Comparison of ENCODE assay signal across 8 cellular contexts in the genomic region with DNA sequence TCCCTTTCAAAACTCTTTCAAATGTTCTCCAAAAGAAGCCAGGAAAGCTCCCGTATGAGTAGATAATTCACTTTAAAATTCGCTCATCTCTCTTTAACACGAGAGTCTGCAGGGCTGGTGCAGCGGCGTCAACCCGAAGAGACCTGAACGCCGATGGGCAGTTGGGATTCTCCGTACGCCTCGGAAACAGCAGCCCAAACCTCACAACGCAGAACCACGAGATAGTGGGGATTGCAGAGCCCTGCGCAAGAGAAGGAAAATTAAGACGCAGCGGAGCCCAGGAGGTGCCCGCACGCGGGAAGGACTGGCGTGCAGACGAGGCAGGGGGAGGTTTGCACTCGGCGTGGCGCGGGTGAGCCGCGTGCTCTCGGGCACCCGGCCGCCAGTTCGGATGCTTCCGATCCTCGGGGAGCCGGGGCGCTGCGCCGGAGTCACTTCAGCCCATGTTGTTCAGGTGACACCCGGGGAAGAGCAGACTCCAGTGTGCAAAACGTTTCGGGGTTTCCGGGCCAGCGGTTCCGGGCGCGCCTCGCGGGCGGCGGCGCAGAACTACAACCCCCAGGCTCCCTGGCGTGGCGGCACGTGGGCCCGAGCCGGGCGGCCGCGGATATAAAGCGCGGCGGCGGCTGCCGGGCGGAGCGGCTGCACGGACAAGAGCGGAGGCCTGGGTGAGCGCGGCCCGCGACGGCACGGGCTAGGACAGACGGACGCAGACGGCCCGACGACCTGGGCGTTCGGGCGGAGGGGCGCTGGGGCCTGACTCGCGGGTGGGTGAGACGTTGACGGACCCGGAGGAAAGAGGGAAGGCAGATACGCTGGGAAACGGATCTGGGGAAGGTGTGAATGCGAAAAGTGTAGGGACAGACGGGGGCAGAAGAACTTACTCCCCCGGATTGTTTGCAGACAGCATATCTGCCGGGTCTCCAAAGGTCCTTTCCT. TPM values are rescaled to one million over a fixed set of nuclear protein-coding genes. Genes with fewer than 3 reads are reported as not detected.
DNase-seq lines count a peak whose midpoint lies in the region; ATAC-seq, FAIRE-seq and TF ChIP-seq lines count a peak whose summit lies in the region.

Gene NPL (plus strand): TSS at position 636 of the 939 bp plus-strand sequence. CDS start 4,599 bp downstream, outside the sequence.

- peak within 1 kb of the TSS; percentile 86 for H3K14ac ChIP-seq in H9 (ENCODE audit: insufficient read depth, low read length)

- H2BK5ac ChIP-seq in H9 (ENCODE audit: insufficient read length, low read length): no peak within 1 kb of the TSS

- peaks cover 8% of the 10 kb centered on the region for H3K23me2 ChIP-seq in H9 (ENCODE audit: insufficient read length, low read depth, low read length, poor library complexity, severe bottlenecking)

- H2AFZ ChIP-seq in H9 (ENCODE audit: low read length) (no peak within 1 kb of the TSS), MM.1S (ENCODE audit: low read length) (peak within 1 kb of the TSS; percentile 90)

- WGBS in H9 (ENCODE audit: extremely low coverage, insufficient read length, low lambda C conversion rate): no CpG with 5 or more reads among the region's 93 CpGs
- 1% methylated on average over 87 to 93 of the region's 93 CpGs for WGBS in pancreas, 2 donors

- H3K4me3 ChIP-seq in MM.1S (ENCODE audit: low read length): peak within 1 kb of the TSS; percentile 68
- H3K4me3 ChIP-seq in pancreas: peak within 1 kb of the TSS; percentile 26 to 63 (median 49)
- peak within 1 kb of the TSS; percentile 64 to 76 for H3K4me3 ChIP-seq in tibial artery

- no peak for FAIRE-seq in pancreas (lab: Jason Lieb, UNC)

- H3K4me1 ChIP-seq in H9 (ENCODE audit: insufficient read depth, low read length): no peaks in the 10 kb centered on the region
- H3K4me1 ChIP-seq in MM.1S (ENCODE audit: low read length): 0 out of 2 replicates have a peak, but pooled peaks cover 9% of the 10 kb centered on the region
- no peaks in the 10 kb centered on the region for H3K4me1 ChIP-seq in pancreas
- H3K4me1 ChIP-seq in tibial artery: peaks cover 0 to 14% (median 4%) of the 10 kb centered on the region in 4 donors

- no peak within 1 kb of the TSS for H4K5ac ChIP-seq in H9 (ENCODE audit: insufficient read length, low read depth, low read length)

- H3K79me2 ChIP-seq in H9 (ENCODE audit: insufficient read depth, low read length) (no peaks in the 10 kb centered on the region), MM.1S (ENCODE audit: low read length) (no peaks in the 10 kb centered on the region)

- H3K4me3 Mint-ChIP-seq in H9: peak within 1 kb of the TSS; percentile 82 to 87
- peak within 1 kb of the TSS; percentile 95 for H3K4me3 Mint-ChIP-seq in activated naive CD4-positive, alpha-beta T cell treated with anti-CD3 and anti-CD28 coated beads, Interleukin-2, amount 50 U/mL, for 24 hours

- no peaks in the 10 kb centered on the region for H3K79me1 ChIP-seq in H9 (ENCODE audit: insufficient read depth, low read depth, low read length, poor library complexity, severe bottlenecking)

- H3K27ac Mint-ChIP-seq in H9: no peak within 1 kb of the TSS
- peak within 1 kb of the TSS; percentile 89 for H3K27ac Mint-ChIP-seq in activated naive CD4-positive, alpha-beta T cell treated with anti-CD3 and anti-CD28 coated beads, Interleukin-2, amount 50 U/mL, for 24 hours

- no peak within 1 kb of the TSS for H2BK20ac ChIP-seq in H9 (ENCODE audit: low read depth, low read length, poor library complexity, severe bottlenecking)

- no peak within 1 kb of the TSS for H3K23ac ChIP-seq in H9 (ENCODE audit: insufficient read length, low read depth, low read length)

- H4K8ac ChIP-seq in H9 (replicated peaks; ENCODE audit: insufficient read length, low read depth, low read length): no peak within 1 kb of the TSS

- peaks cover 2 to 13% of the 10 kb centered on the region in 2 experiments; a peak in 3 of 4 replicates for H3K4me1 Mint-ChIP-seq in H9
- H3K4me1 Mint-ChIP-seq in activated naive CD4-positive, alpha-beta T cell treated with anti-CD3 and anti-CD28 coated beads, Interleukin-2, amount 50 U/mL, for 24 hours: peaks cover 21% of the 10 kb centered on the region

- H3K27me3 ChIP-seq in H9 (ENCODE audit: insufficient read depth, low read length) (peaks cover 19% of the 10 kb centered on the region; the same call in 1 of the 2 replicates), MM.1S (replicated peaks; ENCODE audit: insufficient read depth, low read length) (peaks cover 20% of the 10 kb centered on the region), pancreas (no peaks in the 10 kb centered on the region), tibial artery (no peaks in the 10 kb centered on the region)

- H3K27me3 Mint-ChIP-seq in H9 (ENCODE audit: low read depth): peaks cover 60% of the 10 kb centered on the region
- no peaks in the 10 kb centered on the region for H3K27me3 Mint-ChIP-seq in activated naive CD4-positive, alpha-beta T cell treated with anti-CD3 and anti-CD28 coated beads, Interleukin-2, amount 50 U/mL, for 24 hours

- no peak within 1 kb of the TSS for H3T11ph ChIP-seq in H9 (ENCODE audit: low read length)

- no peaks in the 10 kb centered on the region for H3F3A ChIP-seq in MM.1S (ENCODE audit: insufficient read depth, low read length)

- H3K36me3 Mint-ChIP-seq in H9 (ENCODE audit: insufficient read depth in 1 of 3, low read depth in 3 of 3): no peaks in the 10 kb centered on the region
- H3K36me3 Mint-ChIP-seq in activated naive CD4-positive, alpha-beta T cell treated with anti-CD3 and anti-CD28 coated beads, Interleukin-2, amount 50 U/mL, for 24 hours: peaks cover 8% of the 10 kb centered on the region

- H3K9me2 ChIP-seq in MM.1S (replicated peaks; ENCODE audit: insufficient read depth, low read length): no peaks in the 10 kb centered on the region

- no peak within 1 kb of the TSS for H2BK12ac ChIP-seq in H9 (ENCODE audit: insufficient read length, low read depth, low read length)

- TF ChIP-seq CTCF in H9 (conservative IDR thresholded peaks at IDR 0.05): no peak
- TF ChIP-seq CTCF in MM.1S (IDR thresholded peaks at IDR 0.05; ENCODE audit: low read length): no peak
- no peak for TF ChIP-seq CTCF in pancreas (IDR thresholded peaks at IDR 0.05)
- TF ChIP-seq CTCF in tibial artery (IDR thresholded peaks at IDR 0.05): peak in 1 of 2 experiments; percentile 10

- peak; percentile 97 for ATAC-seq in Right ventricle myocardium inferior
- peak; percentile 95 to 99 (median 98) for ATAC-seq in pancreas

- H3K4me2 ChIP-seq in H9 (ENCODE audit: insufficient read depth, insufficient read length, low read length): peak within 1 kb of the TSS; percentile 84
- peak within 1 kb of the TSS; percentile 97 for H3K4me2 ChIP-seq in MM.1S (ENCODE audit: low read depth, low read length)

- H4K91ac ChIP-seq in H9 (ENCODE audit: insufficient read length, low read depth, low read length): no peak within 1 kb of the TSS

- H3K18ac ChIP-seq in H9 (ENCODE audit: insufficient read length, low read depth, low read length): peak within 1 kb of the TSS; percentile 39

- H3K9ac ChIP-seq in H9 (ENCODE audit: extremely low read depth, insufficient read length, low read length) (peak within 1 kb of the TSS; percentile 56), MM.1S (ENCODE audit: low read length) (peak within 1 kb of the TSS; percentile 34; the same call in 1 of the 2 replicates)

- H3K9me3 ChIP-seq in H9 (ENCODE audit: control insufficient read depth, low read depth, low read length) (no peaks in the 10 kb centered on the region), MM.1S (replicated peaks; ENCODE audit: insufficient read depth, low read length) (no peaks in the 10 kb centered on the region), pancreas (no peaks in the 10 kb centered on the region), tibial artery (no peaks in the 10 kb centered on the region)

- DNase-seq in GM03348 (ENCODE audit: low spot score): peak; percentile 95
- peak; percentile 80 for DNase-seq in H9
- peak; percentile 89 for DNase-seq in MM.1S
- DNase-seq in SK-N-DZ (ENCODE audit: low spot score): peak; percentile 71
- DNase-seq in Right ventricle myocardium inferior (ENCODE audit: missing footprints): peak; percentile 96
- DNase-seq in pancreas: peak; percentile 75 to 94 (median 82)
- peak; percentile 71 to 87 for DNase-seq in tibial artery

- no peak within 1 kb of the TSS for H2AK5ac ChIP-seq in H9 (ENCODE audit: insufficient read length, low read length)

- H3K56ac ChIP-seq in H9 (ENCODE audit: insufficient read length, low read depth, low read length): no peak within 1 kb of the TSS

- no peak within 1 kb of the TSS for H2BK15ac ChIP-seq in H9 (ENCODE audit: low read depth, low read length)

- H3K27ac ChIP-seq in H9 (ENCODE audit: insufficient read length, low read depth, low read length) (no peak within 1 kb of the TSS), MM.1S (ENCODE audit: low read length) (no peak within 1 kb of the TSS), pancreas (peak within 1 kb of the TSS in 1 of 4 donors; percentile 20), tibial artery (peak within 1 kb of the TSS; percentile 46 to 67)

- no peak within 1 kb of the TSS for H2BK120ac ChIP-seq in H9 (ENCODE audit: low read depth, low read length, poor library complexity, severe bottlenecking)

- H4K20me1 ChIP-seq in H9 (ENCODE audit: control insufficient read depth, insufficient read depth, insufficient read length) (no peaks in the 10 kb centered on the region), MM.1S (ENCODE audit: insufficient read depth, low read length) (no peaks in the 10 kb centered on the region)

- H3K36me3 ChIP-seq in MM.1S (replicated peaks; ENCODE audit: insufficient read depth, low read length) (no peaks in the 10 kb centered on the region), pancreas (no peaks in the 10 kb centered on the region), tibial artery (no peaks in the 10 kb centered on the region)

- intact Hi-C loops in Right ventricle myocardium inferior (cut with DNase I): loop anchor here (10.0 kb wide), 1 partner anchor 705 kb away; no protein-coding TSS in a partner anchor
- intact Hi-C loops in pancreas (cut with DNase I): loop anchor here in 2 of 3 donors (5.0 to 10.0 kb wide), 2 partner anchors 187 to 195 kb away; partner anchors contain the start of gene RGS16 (in 1 of the 2)
- intact Hi-C loops in tibial artery (cut with DNase I; ENCODE audit: low total_unique reads): loop anchor here (10.0 kb wide), 1 partner anchor 705 kb away; no protein-coding TSS in a partner anchor

- no peaks in the 10 kb centered on the region; a peak in 1 of 5 replicates for H3K9me3 Mint-ChIP-seq in H9
- H3K9me3 Mint-ChIP-seq in activated naive CD4-positive, alpha-beta T cell treated with anti-CD3 and anti-CD28 coated beads, Interleukin-2, amount 50 U/mL, for 24 hours: no peaks in the 10 kb centered on the region

- H3K4ac ChIP-seq in H9 (ENCODE audit: low read depth, low read length): no peak within 1 kb of the TSS

RNA-seq across cellular contexts. Expression of gene NPL, which starts in this region (rescaled TPM):
- total RNA-seq in H9 (2021) (1.1 and 2.4 TPM in 2 replicates), Right ventricle myocardium inferior (6.1 TPM), pancreas (1 to 10 TPM; 1.2 to 9.7 (median 3.3) TPM)
- polyA plus RNA-seq in SK-N-DZ (2014; cell fraction: cytosol; rRNA removed): 1.1 and 1.6 TPM in 2 replicates
- polyA plus RNA-seq in SK-N-DZ (2014; cell fraction: nucleus; rRNA removed): 2.9 and 4.4 TPM in 2 replicates
- 1 to 10 TPM; 2.6 to 2.8 TPM for polyA plus RNA-seq in pancreas

Comparison
In these comparisons a context has a peak if more than half of its experiments do, and no peak if none do; other contexts are left out.
1. H3K27ac ChIP-seq: peak in tibial artery (2 of 2); none in H9 (single experiment) and MM.1S (single experiment).
2. Peak in every context shown above with its lines, with median percentiles within 50 percentile points of each other: DNase-seq and H3K4me3 ChIP-seq.